In genomic region chr6:2781685-2782355, GRCh38 we compare ENCODE assay signal across 19 cellular contexts. TPM values are rescaled to one million over a fixed set of nuclear protein-coding genes. Genes with fewer than 3 reads are reported as not detected.
DNase-seq lines count a peak whose midpoint lies in the region; ATAC-seq and TF ChIP-seq lines count a peak whose summit lies in the region.
"Had no signal": no experiment of that assay in that cellular context is flagged by ENCODE, and none has a peak within 500 bp of the region (broad histone marks: within the 10 kb centered on the region; RNA-seq: fewer than 3 reads in every experiment).

No MANE protein-coding gene starts in this region.

- POLR2A ChIA-PET in Panc1 (lab: Charles Lee): interaction anchor here (0.6 kb wide), 1 partner anchor 200 kb away, joined by 8 read pairs; no protein-coding TSS in a partner anchor

- H3K27ac Mint-ChIP-seq in T-helper 17 cell (no peak overlapping the region), glutamatergic neuron (ENCODE audit: unreplicated experiment) (peak overlapping the region; percentile 97)
- H3K27ac Mint-ChIP-seq in stimulated activated effector memory CD8-positive, alpha-beta T cell treated with anti-CD3 and anti-CD28 coated beads, Interleukin-12 subunit alpha, Interleukin-12 subunit beta, amount 100 ng/mL, for 72 hours: peak overlapping the region; percentile 23
- H3K27ac Mint-ChIP-seq: CD4-positive, CD25-positive, alpha-beta regulatory T cell; IgD-negative memory B cell had no signal

- in situ Hi-C loops in Panc1 (cut with HindIII; ENCODE audit: low pct_unique_long_range_greater_than_20kb, low sequenced_read_pairs): no loop called here

- ATAC-seq in Panc1 (peak; percentile 45; the same call in 1 of the 2 replicates), T-helper 17 cell (peak; percentile 27), left ventricle myocardium superior (no peak), HG03280 (IDR thresholded peaks at IDR 0.05; ENCODE audit: unreplicated experiment) (no peak)
- peak; percentile 19 for ATAC-seq in stimulated activated effector memory CD8-positive, alpha-beta T cell treated with anti-CD3 and anti-CD28 coated beads, Interleukin-12 subunit alpha, Interleukin-12 subunit beta, amount 100 ng/mL, for 72 hours

- H3K27ac ChIP-seq in Panc1 (ENCODE audit: low read length): no peak overlapping the region

- TF ChIP-seq CTCF in Panc1 (IDR thresholded peaks at IDR 0.05) (no peak), glutamatergic neuron (IDR thresholded peaks at IDR 0.05; ENCODE audit: partially characterized antibody, unreplicated experiment) (no peak)

- H3K9me3 ChIP-seq in Panc1 (ENCODE audit: control insufficient read depth, insufficient read depth, low read depth, low read length): no peaks in the 10 kb centered on the region
- no peaks in the 10 kb centered on the region for H3K9me3 ChIP-seq in T-helper 17 cell (ENCODE audit: control insufficient read depth, low read length, poor library complexity, severe bottlenecking)
- H3K9me3 ChIP-seq: BE2C had no signal

- H3K36me3 Mint-ChIP-seq in T-helper 17 cell (ENCODE audit: low read depth) (peaks cover 6% of the 10 kb centered on the region), glutamatergic neuron (ENCODE audit: unreplicated experiment) (no peaks in the 10 kb centered on the region)
- H3K36me3 Mint-ChIP-seq in stimulated activated effector memory CD8-positive, alpha-beta T cell treated with anti-CD3 and anti-CD28 coated beads, Interleukin-12 subunit alpha, Interleukin-12 subunit beta, amount 100 ng/mL, for 72 hours: peaks cover 85% of the 10 kb centered on the region

- DNase-seq in Panc1 (ENCODE audit: low read depth, low spot score) (no peak), T-helper 17 cell (no peak), glutamatergic neuron (no peak), NCI-H187 (lab: John Stamatoyannopoulos, UW) (no peak), NCI-H2029 treated with DMSO at 0.1 percent for 48 hours (lab: John Stamatoyannopoulos, UW) (no peak), left ventricle myocardium superior (no peak)
- no peak for DNase-seq in stimulated activated effector memory CD8-positive, alpha-beta T cell treated with anti-CD3 and anti-CD28 coated beads, Interleukin-12 subunit alpha, Interleukin-12 subunit beta, amount 100 ng/mL, for 72 hours (ENCODE audit: low spot score in 2 of 2)
- DNase-seq: ACHN; BE2C; CD4-positive, CD25-positive, alpha-beta regulatory T cell; CD8-positive, alpha-beta memory T cell; COR-L47; DMS53; DND-41; EL; H9 had no signal

- H3K27me3 Mint-ChIP-seq in T-helper 17 cell (no peaks in the 10 kb centered on the region), glutamatergic neuron (ENCODE audit: unreplicated experiment) (peaks cover 8% of the 10 kb centered on the region)
- H3K27me3 Mint-ChIP-seq: CD4-positive, CD25-positive, alpha-beta regulatory T cell; CD8-positive, alpha-beta memory T cell; IgD-negative memory B cell had no signal

- CTCF ChIA-PET in Panc1 (lab: Charles Lee): no interaction called here

- H3K4me3 ChIP-seq in Panc1 (ENCODE audit: low read depth in 2 of 2, low read length in 2 of 2): no peak overlapping the region

- BruUV-seq in Panc1 (replicated peaks; lab: Mats Ljungman, UMichigan): no TSS peak

- peaks cover 10% of the 10 kb centered on the region for H3K36me3 ChIP-seq in Panc1 (ENCODE audit: control insufficient read depth, insufficient read depth, low read length)

- H3K4me3 Mint-ChIP-seq in T-helper 17 cell (peak overlapping the region; percentile 58), glutamatergic neuron (ENCODE audit: unreplicated experiment) (no peak overlapping the region)
- H3K4me3 Mint-ChIP-seq in stimulated activated effector memory CD8-positive, alpha-beta T cell treated with anti-CD3 and anti-CD28 coated beads, Interleukin-12 subunit alpha, Interleukin-12 subunit beta, amount 100 ng/mL, for 72 hours: no peak overlapping the region
- H3K4me3 Mint-ChIP-seq: CD4-positive, CD25-positive, alpha-beta regulatory T cell; CD8-positive, alpha-beta memory T cell; H9; IgD-negative memory B cell had no signal

- H3K4me1 ChIP-seq in Panc1 (ENCODE audit: control insufficient read depth, insufficient read depth, low read length): no peaks in the 10 kb centered on the region
- H3K4me1 ChIP-seq: BE2C had no signal

- H3K9me3 Mint-ChIP-seq in glutamatergic neuron (ENCODE audit: unreplicated experiment): peaks cover 13% of the 10 kb centered on the region
- no peaks in the 10 kb centered on the region for H3K9me3 Mint-ChIP-seq in stimulated activated effector memory CD8-positive, alpha-beta T cell treated with anti-CD3 and anti-CD28 coated beads, Interleukin-12 subunit alpha, Interleukin-12 subunit beta, amount 100 ng/mL, for 72 hours
- H3K9me3 Mint-ChIP-seq: CD4-positive, CD25-positive, alpha-beta regulatory T cell; CD8-positive, alpha-beta memory T cell; H9; IgD-negative memory B cell had no signal

- H3K4me1 Mint-ChIP-seq in T-helper 17 cell (peaks cover 29% of the 10 kb centered on the region), glutamatergic neuron (ENCODE audit: low read depth, unreplicated experiment) (peaks cover 57% of the 10 kb centered on the region)
- H3K4me1 Mint-ChIP-seq in stimulated activated effector memory CD8-positive, alpha-beta T cell treated with anti-CD3 and anti-CD28 coated beads, Interleukin-12 subunit alpha, Interleukin-12 subunit beta, amount 100 ng/mL, for 72 hours: peaks cover 40% of the 10 kb centered on the region

- intact Hi-C loops in Panc1 (cut with micrococcal nuclease; ENCODE audit: unreplicated experiment): no loop called here
- intact Hi-C loops in left ventricle myocardium superior (cut with micrococcal nuclease): no loop called here

- H3K27me3 ChIP-seq in Panc1 (ENCODE audit: control insufficient read depth, insufficient read depth, low read length): no peaks in the 10 kb centered on the region
- H3K27me3 ChIP-seq: BE2C had no signal

RNA-seq across cellular contexts. Expression of gene WRNIP1, which starts 16.6 kb away (rescaled TPM):
- total RNA-seq in Panc1 (2021; ENCODE audit: unreplicated experiment) (69.1 TPM), T-helper 17 cell (10 to 100 TPM; 34.0 to 45.3 TPM), glutamatergic neuron (ENCODE audit: unreplicated experiment) (46.5 TPM), left ventricle myocardium superior (45.1 TPM)
- 66.7 TPM for polyA plus RNA-seq in Panc1 (2012; ENCODE audit: insufficient read length)

RNA-seq across cellular contexts. Expression of gene MYLK4, which starts 31.1 kb away (rescaled TPM):
- total RNA-seq in Panc1 (2021; ENCODE audit: unreplicated experiment) (0.85 TPM), T-helper 17 cell (1 to 10 TPM in 1 of 2 donors, under 1 TPM in 1; 0.45 to 1.7 TPM), glutamatergic neuron (ENCODE audit: unreplicated experiment) (0.49 TPM), left ventricle myocardium superior (2.5 TPM)
- polyA plus RNA-seq in Panc1 (2012; ENCODE audit: insufficient read length): 0.30 TPM

RNA-seq across cellular contexts. Expression of gene SERPINB1, which starts 59.8 kb away (rescaled TPM):
- total RNA-seq in Panc1 (2021; ENCODE audit: unreplicated experiment) (40.8 TPM), T-helper 17 cell (10 to 100 TPM; 39.2 to 44.4 TPM), glutamatergic neuron (ENCODE audit: unreplicated experiment) (8.2 TPM), left ventricle myocardium superior (25.4 TPM)
- 33.9 TPM for polyA plus RNA-seq in Panc1 (2012; ENCODE audit: insufficient read length)
- total RNA-seq: G401 had no signal

Comparison
In these comparisons a context has a peak if more than half of its experiments do, and no peak if none do; other contexts are left out.
1. ATAC-seq: peak in Panc1 (single experiment), T-helper 17 cell (single experiment) and stimulated activated effector memory CD8-positive, alpha-beta T cell treated with anti-CD3 and anti-CD28 coated beads, Interleukin-12 subunit alpha, Interleukin-12 subunit beta, amount 100 ng/mL, for 72 hours (single experiment); none in left ventricle myocardium superior (single experiment) and HG03280 (single experiment).